ENCODE assay signal across 1 cellular context in genomic region chr10:18951072-18951823, GRCh38.
TF ChIP-seq lines count a peak whose summit lies in the region.

No MANE protein-coding gene starts in this region.

TF ChIP-seq in K562, 482 proteins besides CTCF, POLR2A, EP300 and RAD21:
- TF ChIP-seq TFAP4 (CRISPR knock-in tag; IDR thresholded peaks at IDR 0.05; ENCODE audit: borderline replicate concordance) = peak; percentile 16; the same call in 1 of the 2 replicates
